ENCODE assay signal across 21 cellular contexts in genomic region chr13:44294868-44295267, GRCh38.
"Had no signal": no experiment of that assay in that cellular context is flagged by ENCODE, and none has a peak within 500 bp of the region (broad histone marks: within the 10 kb centered on the region; RNA-seq: fewer than 3 reads in every experiment).

No MANE protein-coding gene starts in this region.

- H3K27ac Mint-ChIP-seq: activated CD4-positive, alpha-beta memory T cell treated with anti-CD3 and anti-CD28 coated beads, Interleukin-2, amount 10 ng/mL, durations not matched to agents 7 days and 5 days; activated CD4-positive, alpha-beta T cell treated with anti-CD3 and anti-CD28 coated beads for 36 hours; memory B cell had no signal

- DNase-seq: activated CD4-positive, alpha-beta memory T cell treated with anti-CD3 and anti-CD28 coated beads, Interleukin-2, amount 10 ng/mL, durations not matched to agents 7 days and 5 days; activated CD4-positive, alpha-beta T cell treated with anti-CD3 and anti-CD28 coated beads for 36 hours; activated gamma-delta T cell; activated T-cell treated with anti-CD3 and anti-CD28 coated beads, Interleukin-2, amount 50 U/mL, for 48 hours; dermis blood vessel endothelial cell; gastrocnemius medialis; heart right ventricle; left ventricle myocardium inferior; mucosa of descending colon; naive thymus-derived CD8-positive, alpha-beta T cell; occipital lobe; small intestine; stimulated activated naive CD8-positive, alpha-beta T cell treated with anti-CD3 and anti-CD28 coated beads, Interleukin-15, Interleukin-2, amounts not matched to agents 100 U/mL and 50 U/mL, for 24 hours; T1000; upper lobe of left lung had no signal

- H3K4me3 Mint-ChIP-seq: activated CD4-positive, alpha-beta memory T cell treated with anti-CD3 and anti-CD28 coated beads, Interleukin-2, amount 10 ng/mL, durations not matched to agents 7 days and 5 days; activated CD4-positive, alpha-beta T cell treated with anti-CD3 and anti-CD28 coated beads for 36 hours; memory B cell; naive thymus-derived CD8-positive, alpha-beta T cell had no signal

- H3K36me3 ChIP-seq: ascending aorta, breast epithelium, gastrocnemius medialis, heart right ventricle, left ventricle myocardium inferior, right atrium auricular region, upper lobe of left lung had no signal

- H3K9me3 ChIP-seq: ascending aorta, breast epithelium, gastrocnemius medialis, heart right ventricle, left ventricle myocardium inferior, mucosa of descending colon, right atrium auricular region, upper lobe of left lung had no signal

- H3K9me3 Mint-ChIP-seq: memory B cell; naive thymus-derived CD8-positive, alpha-beta T cell had no signal

- H3K36me3 Mint-ChIP-seq: memory B cell; naive thymus-derived CD8-positive, alpha-beta T cell had no signal

- H3K4me1 ChIP-seq: breast epithelium had no signal

- H3K27ac ChIP-seq: breast epithelium, epithelial cell of prostate, right atrium auricular region, upper lobe of left lung, VCaP had no signal

- H3K27me3 ChIP-seq: ascending aorta, breast epithelium, gastrocnemius medialis, heart right ventricle, right atrium auricular region, upper lobe of left lung had no signal

- H3K4me3 ChIP-seq: ascending aorta, breast epithelium, gastrocnemius medialis, heart right ventricle, left ventricle myocardium inferior, mucosa of descending colon, right atrium auricular region, upper lobe of left lung had no signal
